In the genomic region with DNA sequence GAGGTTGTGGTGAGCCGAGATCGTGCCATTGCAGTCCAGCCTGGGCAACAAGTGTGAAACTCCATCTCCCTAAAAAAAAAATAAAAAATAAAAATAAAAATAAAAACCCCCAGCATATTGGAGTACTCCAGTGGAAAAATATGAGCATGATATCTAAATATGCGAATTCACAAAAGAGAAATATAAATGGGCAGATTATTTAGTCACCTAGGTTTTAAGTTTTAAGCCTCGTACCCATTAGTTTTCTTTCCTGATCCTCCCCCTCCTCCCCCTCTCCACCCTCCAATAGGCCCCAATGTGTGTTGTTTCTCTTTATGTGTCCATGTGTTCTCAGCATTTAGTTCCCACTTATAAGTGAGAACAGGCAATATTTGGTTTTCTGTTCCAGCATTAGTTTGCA, we compare ENCODE assay signal across 29 cellular contexts.
DNase-seq lines count a peak whose midpoint lies in the region; ATAC-seq, FAIRE-seq and TF ChIP-seq lines count a peak whose summit lies in the region.
"Had no signal": no experiment of that assay in that cellular context is flagged by ENCODE, and none has a peak within 500 bp of the region (broad histone marks: within the 10 kb centered on the region; RNA-seq: fewer than 3 reads in every experiment).

No MANE protein-coding gene starts in this region.

- H3K9me3 ChIP-seq in HepG2 (ENCODE audit: low read length) (no peaks in the 10 kb centered on the region), right lobe of liver (no peaks in the 10 kb centered on the region), K562 (replicated peaks; ENCODE audit: control insufficient read depth, insufficient read depth, low read depth, low read length) (no peaks in the 10 kb centered on the region)
- H3K9me3 ChIP-seq: A549; BE2C; BLaER1; BLaER1 treated with 17β-estradiol and CSF1 and Interleukin-3, amounts not matched to agents 10 nM and 100 nM; Caco-2 had no signal

- no peak for ATAC-seq in HepG2
- no peak for ATAC-seq in right lobe of liver
- no peak for ATAC-seq in K562
- ATAC-seq: A549; CD8-positive, alpha-beta T cell had no signal

- no peak overlapping the region for H3K4me2 ChIP-seq in HepG2 (ENCODE audit: low read depth, low read length)
- no peak overlapping the region for H3K4me2 ChIP-seq in K562 (ENCODE audit: insufficient read depth, low read length)
- H3K4me2 ChIP-seq: A549; BLaER1; BLaER1 treated with 17β-estradiol and CSF1 and Interleukin-3, amounts not matched to agents 10 nM and 100 nM had no signal

- FAIRE-seq in HepG2 (lab: Jason Lieb, UNC), result no peak
- FAIRE-seq in K562 (lab: Jason Lieb, UNC), result no peak
- FAIRE-seq: A549, D721Med had no signal

- no peak overlapping the region for H3K4me3 ChIP-seq in HepG2 (replicated peaks in 1 of 3; ENCODE audit: insufficient read depth in 1 of 3, low read depth in 2 of 3, low read length in 3 of 3)
- H3K4me3 ChIP-seq in right lobe of liver, result no peak overlapping the region
- no peak overlapping the region for H3K4me3 ChIP-seq in K562
- H3K4me3 ChIP-seq: A549; BLaER1; BLaER1 treated with 17β-estradiol and CSF1 and Interleukin-3, amounts not matched to agents 10 nM and 100 nM had no signal

- H3K27ac ChIP-seq in HepG2 (ENCODE audit: extremely low read length, insufficient read depth, low read length) (no peak overlapping the region), right lobe of liver (no peak overlapping the region), K562 (ENCODE audit: extremely low read depth, low read depth, low read length) (no peak overlapping the region)
- H3K27ac ChIP-seq: 22Rv1; A549; BLaER1; BLaER1 treated with 17β-estradiol and CSF1 and Interleukin-3, amounts not matched to agents 10 nM and 100 nM; C4-2B had no signal

- POLR2A ChIA-PET in HepG2 (lab: Yijun Ruan, JAX), result no interaction called here
- POLR2A ChIA-PET in K562 (lab: Yijun Ruan, JAX), result no interaction called here

- TF ChIP-seq RAD21 in HepG2 (CRISPR knock-in tag; IDR thresholded peaks at IDR 0.05), result no peak
- no peak for TF ChIP-seq RAD21 in K562 (CRISPR knock-in tag; conservative IDR thresholded peaks at IDR 0.05 in 1 of 2, IDR thresholded peaks at IDR 0.05 in 1 of 2)

- TF ChIP-seq POLR2A in HepG2 (IDR thresholded peaks at IDR 0.05; ENCODE audit: insufficient read depth in 1 of 2, low read depth in 2 of 2, low read length in 2 of 2) (no peak), right lobe of liver (IDR thresholded peaks at IDR 0.05) (no peak), K562 (conservative IDR thresholded peaks at IDR 0.05) (no peak)

- DNase-seq in HepG2 (ENCODE audit: low spot score) (no peak), right lobe of liver (no peak), K562 (ENCODE audit: extremely low read depth in 1 of 4, low spot score in 3 of 4) (no peak), DMS153 (lab: John Stamatoyannopoulos, UW) (no peak)
- DNase-seq: 8988T; ACHN; AML-193; BE2C; C1 segment of cervical spinal cord; Caco-2; Calu3; CD4-positive, alpha-beta memory T cell; CD4-positive, alpha-beta T cell; CD4-positive, CD25-positive, alpha-beta regulatory T cell; CD8-positive, alpha-beta memory T cell; CD8-positive, alpha-beta T cell; COR-L47; DMS 273 treated with DMSO at 0.1 percent for 48 hours; DMS53; DMS79; DMS79 treated with DMSO at 0.1 percent for 48 hours; DND-41; EL had no signal

- H3K79me2 ChIP-seq in HepG2 (ENCODE audit: insufficient read depth, low read length), result no peaks in the 10 kb centered on the region
- H3K79me2 ChIP-seq in K562 (ENCODE audit: control insufficient read depth, insufficient read depth, low read length), result no peaks in the 10 kb centered on the region

- H3K9ac ChIP-seq in HepG2 (ENCODE audit: insufficient read depth, low read depth, low read length) (no peak overlapping the region), K562 (ENCODE audit: insufficient read depth in 1 of 2, low read depth in 2 of 2, low read length in 2 of 2) (no peak overlapping the region)
- H3K9ac ChIP-seq: BLaER1; BLaER1 treated with 17β-estradiol and CSF1 and Interleukin-3, amounts not matched to agents 10 nM and 100 nM had no signal

- intact Hi-C loops in HepG2 (cut with micrococcal nuclease; ENCODE audit: unreplicated experiment), result no loop called here
- intact Hi-C loops in right lobe of liver (cut with DNase I), result no loop called here
- intact Hi-C loops in K562 (cut with micrococcal nuclease), result no loop called here

- H4K20me1 ChIP-seq in HepG2 (ENCODE audit: insufficient read depth, low read length) (no peaks in the 10 kb centered on the region), K562 (replicated peaks; ENCODE audit: control insufficient read depth, insufficient read depth, low read length) (no peaks in the 10 kb centered on the region)
- H4K20me1 ChIP-seq: BLaER1; BLaER1 treated with 17β-estradiol and CSF1 and Interleukin-3, amounts not matched to agents 10 nM and 100 nM had no signal

- CTCF ChIA-PET in HepG2 (lab: Yijun Ruan, JAX; ENCODE audit: low intra/inter-chr PET ratio, low total read pairs) (no interaction called here), K562 (lab: Yijun Ruan, JAX; ENCODE audit: low intra/inter-chr PET ratio) (no interaction called here)

- BruUV-seq in HepG2 (replicated peaks; lab: Mats Ljungman, UMichigan) (no TSS peak), K562 (replicated peaks; lab: Mats Ljungman, UMichigan) (no TSS peak)

- TF ChIP-seq CTCF in HepG2 (CRISPR knock-in tag; IDR thresholded peaks at IDR 0.05) (no peak), right lobe of liver (IDR thresholded peaks at IDR 0.05) (no peak), K562 (IDR thresholded peaks at IDR 0.05 in 2 of 3, conservative IDR thresholded peaks at IDR 0.05 in 1 of 3; ENCODE audit: insufficient read depth in 2 of 3, low read depth in 1 of 3, low read length in 3 of 3) (no peak)

- H3K9me1 ChIP-seq in K562 (ENCODE audit: control insufficient read depth, insufficient read depth, low read length), result no peaks in the 10 kb centered on the region

- H3K36me3 ChIP-seq in HepG2 (replicated peaks in 1 of 2; ENCODE audit: control insufficient read depth in 1 of 2, insufficient read depth in 2 of 2, low read length in 2 of 2) (no peaks in the 10 kb centered on the region), right lobe of liver (no peaks in the 10 kb centered on the region), K562 (ENCODE audit: control insufficient read depth, insufficient read depth, low read length) (no peaks in the 10 kb centered on the region)
- H3K36me3 ChIP-seq: BE2C; BLaER1; BLaER1 treated with 17β-estradiol and CSF1 and Interleukin-3, amounts not matched to agents 10 nM and 100 nM had no signal

- in situ Hi-C loops in HepG2 (cut with HindIII; ENCODE audit: extremely low pct_ligation_motif_present, low pct_unique_long_range_greater_than_20kb), result no loop called here
- in situ Hi-C loops in K562 (cut with MboI), result no loop called here

- H2AFZ ChIP-seq in HepG2 (ENCODE audit: low read length) (no peak overlapping the region), K562 (ENCODE audit: low read depth, low read length) (no peak overlapping the region)

- H3K4me1 ChIP-seq in HepG2 (ENCODE audit: insufficient read depth, low read length) (no peaks in the 10 kb centered on the region), right lobe of liver (no peaks in the 10 kb centered on the region), K562 (replicated peaks in 1 of 2; ENCODE audit: control insufficient read depth in 2 of 2, insufficient read depth in 2 of 2, low read length in 2 of 2) (no peaks in the 10 kb centered on the region)
- H3K4me1 ChIP-seq: A549, BE2C, BLaER1, Caco-2 had no signal

- H3K27me3 ChIP-seq in HepG2 (ENCODE audit: control insufficient read depth in 1 of 2, insufficient read depth in 2 of 2, low read length in 2 of 2) (peaks cover 2 to 19% of the 10 kb centered on the region in 2 experiments; a peak in 3 of 5 replicates), right lobe of liver (no peaks in the 10 kb centered on the region), K562 (ENCODE audit: control insufficient read depth in 2 of 2, insufficient read depth in 2 of 2, low read length in 2 of 2) (peaks cover 0 to 21% of the 10 kb centered on the region in 2 experiments; a peak in 4 of 5 replicates)
- H3K27me3 ChIP-seq: BE2C; BLaER1; BLaER1 treated with 17β-estradiol and CSF1 and Interleukin-3, amounts not matched to agents 10 nM and 100 nM had no signal

- 2% methylated on average over 4 of the region's 4 CpGs for WGBS in HepG2 (ENCODE audit: low lambda C conversion rate)
- 68% methylated on average over 4 of the region's 4 CpGs for WGBS in right lobe of liver (ENCODE audit: insufficient coverage, low coverage, low lambda C conversion rate, missing lambda C conversion rate)
- WGBS in K562 (ENCODE audit: insufficient coverage, low coverage, missing lambda C conversion rate), result 0% methylated on average over 4 of the region's 4 CpGs

- no peak for TF ChIP-seq EP300 in HepG2 (IDR thresholded peaks at IDR 0.05; ENCODE audit: low read depth in 2 of 2, low read length in 2 of 2)
- no peak for TF ChIP-seq EP300 in HepG2 (CRISPR knock-in tag; IDR thresholded peaks at IDR 0.05; ENCODE audit: borderline replicate concordance)
- TF ChIP-seq EP300 in K562 (IDR thresholded peaks at IDR 0.05; ENCODE audit: low read length), result no peak

TF ChIP-seq in HepG2, 621 proteins besides CTCF, POLR2A, EP300 and RAD21:
- peak; percentile 97 for TF ChIP-seq HNRNPK (IDR thresholded peaks at IDR 0.05; ENCODE audit: low read depth, low read length, poor library complexity, severe bottlenecking)
- TF ChIP-seq WIZ (CRISPR knock-in tag; IDR thresholded peaks at IDR 0.05), result no peak
TF ChIP-seq in HepG2: peak in this region for 1.

TF ChIP-seq in K562, 482 proteins besides CTCF, POLR2A, EP300 and RAD21:
- peak; percentile 41 for TF ChIP-seq HNRNPK (IDR thresholded peaks at IDR 0.05; ENCODE audit: low read depth, low read length, poor library complexity, severe bottlenecking)
- TF ChIP-seq ZNF146 (CRISPR knock-in tag; IDR thresholded peaks at IDR 0.05; ENCODE audit: unreplicated experiment), result no peak

Comparison
In these comparisons a context has a peak if more than half of its experiments do, and no peak if none do; other contexts are left out.
1. Of the 241 proteins assayed by ChIP-seq in both HepG2 and K562: peak only in HepG2: none; only in K562: none; in both: HNRNPK; in neither: 240.